In the genomic region with DNA sequence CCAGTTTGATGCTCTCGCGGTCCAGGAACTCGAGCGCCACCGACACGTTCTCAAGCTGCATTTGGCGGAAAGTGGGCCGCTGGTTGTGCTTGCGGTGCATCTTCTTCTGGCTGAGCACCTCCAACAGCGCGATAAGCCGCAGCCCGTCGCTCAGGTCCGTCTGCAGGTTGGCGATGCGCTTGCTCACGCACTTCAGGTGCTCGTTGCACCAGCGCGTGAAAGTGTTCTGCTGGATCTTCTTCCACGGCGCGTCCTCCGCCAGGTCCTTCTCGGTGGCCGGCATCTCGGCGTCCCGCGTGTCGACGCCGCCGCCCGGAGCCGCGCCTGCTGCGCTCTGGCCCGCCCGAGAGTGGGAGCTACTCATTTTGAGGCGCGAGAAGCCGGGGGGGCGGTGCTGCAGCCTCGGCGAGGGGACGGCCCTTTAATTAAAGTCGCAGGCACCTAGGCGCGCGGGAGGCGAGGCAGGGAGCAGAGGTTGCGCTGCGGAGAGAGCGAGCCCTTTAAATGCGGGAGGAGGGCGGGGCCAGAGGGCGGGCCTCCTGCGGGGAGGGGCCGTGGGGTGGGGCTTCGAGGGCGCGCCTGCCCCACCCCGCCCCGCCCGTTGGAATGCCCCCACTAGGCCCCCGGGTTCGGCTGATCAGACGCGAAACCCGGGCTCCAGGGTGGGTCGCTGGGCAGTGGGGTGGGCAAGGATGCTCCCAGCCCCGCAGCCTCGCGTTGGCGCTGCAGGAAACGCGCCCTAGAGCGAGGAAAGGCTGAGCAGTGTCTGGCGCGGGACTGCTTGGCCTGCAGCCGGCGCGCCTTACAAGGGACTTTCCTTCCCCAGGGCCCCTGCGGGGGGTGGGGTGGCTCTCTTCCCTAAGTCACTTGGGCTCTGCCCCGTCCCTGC, we compare ENCODE assay signal across 8 cellular contexts. TPM values are rescaled to one million over a fixed set of nuclear protein-coding genes. Genes with fewer than 3 reads are reported as not detected.
DNase-seq lines count a peak whose midpoint lies in the region; ATAC-seq and TF ChIP-seq lines count a peak whose summit lies in the region.

No MANE protein-coding gene starts in this region.

- WGBS in esophagus, 2 donors = 0 to 20% methylated on average over 65 to 87 of the region's 87 CpGs

- H3K9ac ChIP-seq in OCI-LY3 (ENCODE audit: low read length) = peak overlapping the region; percentile 94

- peaks cover 23% of the 10 kb centered on the region for H4K20me1 ChIP-seq in OCI-LY3 (ENCODE audit: insufficient read depth, low read length)

- ATAC-seq in GM21447 (IDR thresholded peaks at IDR 0.05; ENCODE audit: unreplicated experiment) = peak; percentile 54

- peak overlapping the region; percentile 100 for H3K4me2 ChIP-seq in OCI-LY3 (ENCODE audit: low read length)

- H3K9me3 ChIP-seq in OCI-LY3 (ENCODE audit: insufficient read depth, low read length) (no peaks in the 10 kb centered on the region), esophagus (ENCODE audit: control insufficient read depth in 2 of 2, insufficient read depth in 1 of 2, low read depth in 1 of 2, low read length in 1 of 2) (peaks cover 0 to 8% of the 10 kb centered on the region in 2 donors), muscle layer of duodenum (ENCODE audit: control insufficient read depth in 1 of 2, low read length in 2 of 2) (no peaks in the 10 kb centered on the region)

- peaks cover 35% of the 10 kb centered on the region for H3K4me1 ChIP-seq in OCI-LY3 (ENCODE audit: low read length)
- peaks cover 0 to 14% of the 10 kb centered on the region in 2 donors for H3K4me1 ChIP-seq in esophagus (ENCODE audit: control insufficient read depth in 2 of 2, insufficient read depth in 2 of 2, low read length in 1 of 2)
- peaks cover 0 to 28% of the 10 kb centered on the region in 2 donors for H3K4me1 ChIP-seq in muscle layer of duodenum (ENCODE audit: control insufficient read depth in 1 of 2, insufficient read depth in 2 of 2, low read length in 2 of 2)

- peak overlapping the region; percentile 89 for H3K27ac ChIP-seq in OCI-LY3 (ENCODE audit: low read length)
- H3K27ac ChIP-seq in esophagus (ENCODE audit: low read depth in 2 of 2, low read length in 1 of 2) = peak overlapping the region; percentile 90 to 94
- H3K27ac ChIP-seq in muscle layer of duodenum (ENCODE audit: low read length) = no peak overlapping the region

- no peak for TF ChIP-seq CTCF in OCI-LY3 (IDR thresholded peaks at IDR 0.05; ENCODE audit: low read depth, low read length)

- no peaks in the 10 kb centered on the region for H3K27me3 ChIP-seq in OCI-LY3 (ENCODE audit: low read depth, low read length)
- no peaks in the 10 kb centered on the region for H3K27me3 ChIP-seq in esophagus (ENCODE audit: control insufficient read depth in 1 of 2, insufficient read depth in 2 of 2, low read length in 2 of 2)
- H3K27me3 ChIP-seq in muscle layer of duodenum (ENCODE audit: low read depth, low read length) = no peaks in the 10 kb centered on the region

- H3K36me3 ChIP-seq in OCI-LY3 (replicated peaks; ENCODE audit: low read depth, low read length) (peaks cover 23% of the 10 kb centered on the region), esophagus (ENCODE audit: control insufficient read depth in 2 of 2, insufficient read depth in 2 of 2, low read length in 1 of 2) (peaks cover 0 to 20% of the 10 kb centered on the region in 2 donors), muscle layer of duodenum (ENCODE audit: control insufficient read depth in 1 of 2, insufficient read depth in 2 of 2, low read length in 2 of 2) (peaks cover 6 to 18% of the 10 kb centered on the region in 2 donors)

- peak; percentile 71 for DNase-seq in COR-L47 (lab: John Stamatoyannopoulos, UW)
- DNase-seq in HuH-7 (ENCODE audit: low spot score) = peak; percentile 76
- peak; percentile 86 for DNase-seq in activated T-cell treated with anti-CD3 and anti-CD28 coated beads for 48 hours (ENCODE audit: low read depth)
- DNase-seq in stimulated activated CD8-positive, alpha-beta memory T cell treated with anti-CD3 and anti-CD28 coated beads, Interleukin-7, amount 100 ng/mL, for 1 hour (ENCODE audit: low read depth in 2 of 2) = peak; percentile 80 to 83

- H2AFZ ChIP-seq in OCI-LY3 (ENCODE audit: low read depth, low read length) = no peak overlapping the region

- H3K79me2 ChIP-seq in OCI-LY3 (ENCODE audit: low read length) = peaks cover 49% of the 10 kb centered on the region

- H3K4me3 ChIP-seq in OCI-LY3 (ENCODE audit: low read length) = peak overlapping the region; percentile 99
- peak overlapping the region; percentile 57 to 75 for H3K4me3 ChIP-seq in esophagus (ENCODE audit: low read depth in 1 of 2, low read length in 2 of 2)
- peak overlapping the region; percentile 61 to 84 for H3K4me3 ChIP-seq in muscle layer of duodenum (ENCODE audit: low read depth in 1 of 2, low read length in 2 of 2)

RNA-seq across cellular contexts. Expression of a gene that starts 3.3 kb away (rescaled TPM):
- polyA plus RNA-seq in esophagus = 100 to 1,000 TPM; 407 to 691 TPM

RNA-seq across cellular contexts. Expression of a gene that starts 8.0 kb away (rescaled TPM):
- polyA plus RNA-seq in esophagus = 10 to 100 TPM; 66.5 to 83.9 TPM

RNA-seq across cellular contexts. Expression of a gene that starts 27.1 kb away (rescaled TPM):
- polyA plus RNA-seq in esophagus = 1,000 to 10,000 TPM; 2,998 to 4,750 TPM

RNA-seq across cellular contexts. Expression of a gene that starts 37.9 kb away (rescaled TPM):
- 10 to 100 TPM; 20.1 to 20.3 TPM for polyA plus RNA-seq in esophagus

RNA-seq across cellular contexts. Expression of a gene that starts 40.2 kb away (rescaled TPM):
- polyA plus RNA-seq in esophagus = 10 to 100 TPM; 28.9 to 59.5 TPM
